Comparison of ENCODE assay signal across 18 cellular contexts in the genomic region with DNA sequence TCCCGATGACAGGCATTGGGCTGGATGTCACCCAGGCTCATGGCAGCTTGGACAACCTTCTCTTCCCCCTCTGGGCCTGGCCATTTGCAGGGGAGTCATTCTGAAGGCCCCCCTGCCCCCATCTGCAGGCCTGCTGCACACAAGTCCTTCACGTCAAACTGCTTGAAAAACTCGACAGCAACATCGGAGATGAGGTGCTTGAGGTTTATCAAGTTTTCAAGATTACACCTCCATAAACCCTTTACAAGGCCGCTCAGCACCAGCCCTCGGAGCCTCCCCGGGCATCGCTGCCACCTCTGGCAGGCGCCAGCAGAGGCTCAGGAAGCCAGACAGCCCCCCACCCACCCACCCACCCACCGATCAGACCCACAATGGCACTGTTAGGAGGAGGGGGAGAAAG.
DNase-seq lines count a peak whose midpoint lies in the region; ATAC-seq and TF ChIP-seq lines count a peak whose summit lies in the region.
"Had no signal": no experiment of that assay in that cellular context is flagged by ENCODE, and none has a peak within 500 bp of the region (broad histone marks: within the 10 kb centered on the region; RNA-seq: fewer than 3 reads in every experiment).

No MANE protein-coding gene starts in this region.

- H2BK120ac ChIP-seq in mesenchymal stem cell (ENCODE audit: low read depth, low read length): no peak overlapping the region

- TF ChIP-seq CTCF in brain (conservative IDR thresholded peaks at IDR 0.05): no peak
- TF ChIP-seq CTCF in transverse colon (IDR thresholded peaks at IDR 0.05): no peak
- TF ChIP-seq CTCF in Calu3 (IDR thresholded peaks at IDR 0.05; ENCODE audit: unreplicated experiment): no peak

- H3K9ac ChIP-seq in mesenchymal stem cell (ENCODE audit: low read length): peak overlapping the region; percentile 82

- no peak overlapping the region for H3K27ac ChIP-seq in mesenchymal stem cell (ENCODE audit: low read length, poor library complexity, severe bottlenecking)
- peak overlapping the region; percentile 76 to 86 (median 82) for H3K27ac ChIP-seq in transverse colon
- H3K27ac ChIP-seq: 22Rv1, SJSA1 had no signal

- no peak overlapping the region for H3K23ac ChIP-seq in mesenchymal stem cell (ENCODE audit: low read length in 2 of 2)

- H3K9me3 ChIP-seq in mesenchymal stem cell (ENCODE audit: control insufficient read depth, low read length): no peaks in the 10 kb centered on the region
- H3K9me3 ChIP-seq in transverse colon: no peaks in the 10 kb centered on the region
- H3K9me3 ChIP-seq: Caco-2, Peyer's patch, SJSA1 had no signal

- no peak for TF ChIP-seq EP300 in transverse colon (IDR thresholded peaks at IDR 0.05; ENCODE audit: low read depth)

- H3K27me3 Mint-ChIP-seq in brain (peaks cover 27% of the 10 kb centered on the region), Calu3 (ENCODE audit: unreplicated experiment) (peaks cover 35% of the 10 kb centered on the region)

- H3K4me1 ChIP-seq in mesenchymal stem cell (ENCODE audit: control insufficient read depth, insufficient read depth, low read depth, low read length) (peaks cover 4% of the 10 kb centered on the region), transverse colon (peaks cover 7 to 21% (median 12%) of the 10 kb centered on the region in 4 donors)
- H3K4me1 ChIP-seq: Caco-2, Peyer's patch, SJSA1 had no signal

- intact Hi-C loops in transverse colon (cut with DNase I; ENCODE audit: low total_unique reads) (loop anchor here (2.0 to 10.0 kb wide), 2 partner anchors 79 to 111 kb away; no protein-coding TSS in a partner anchor), Calu3 (cut with micrococcal nuclease; ENCODE audit: unreplicated experiment) (no loop called here)

- TF ChIP-seq POLR2A in transverse colon (IDR thresholded peaks at IDR 0.05): no peak

- H3K9me3 Mint-ChIP-seq in brain (no peaks in the 10 kb centered on the region), Calu3 (ENCODE audit: low read depth, unreplicated experiment) (no peaks in the 10 kb centered on the region)
- H3K9me3 Mint-ChIP-seq: CD4-positive, CD25-positive, alpha-beta regulatory T cell had no signal

- BruUV-seq in Calu3 (replicated peaks; lab: Mats Ljungman, UMichigan): no TSS peak

- peak overlapping the region in 4 of 5 experiments; percentile 54 to 79 (median 67) for H3K4me3 Mint-ChIP-seq in brain
- no peak overlapping the region for H3K4me3 Mint-ChIP-seq in Calu3 (ENCODE audit: low read depth, unreplicated experiment)
- H3K4me3 Mint-ChIP-seq: CD4-positive, CD25-positive, alpha-beta regulatory T cell had no signal

- CTCF ChIA-PET in Calu3 (lab: Charles Lee): no interaction called here

- no peak overlapping the region for H3K4ac ChIP-seq in mesenchymal stem cell (ENCODE audit: low read depth in 1 of 2, low read length in 2 of 2)

- H2BK5ac ChIP-seq in mesenchymal stem cell (ENCODE audit: low read depth, low read length, poor library complexity, severe bottlenecking): no peak overlapping the region

- no peaks in the 10 kb centered on the region for H3K36me3 ChIP-seq in mesenchymal stem cell (ENCODE audit: control insufficient read depth in 1 of 2, insufficient read depth in 2 of 2, low read depth in 1 of 2, low read length in 2 of 2)
- H3K36me3 ChIP-seq in transverse colon: no peaks in the 10 kb centered on the region
- H3K36me3 ChIP-seq: Peyer's patch, SJSA1 had no signal

- H3K27ac Mint-ChIP-seq in brain: peak overlapping the region; percentile 60 to 94 (median 88)
- H3K27ac Mint-ChIP-seq in Calu3 (ENCODE audit: unreplicated experiment): no peak overlapping the region
- H3K27ac Mint-ChIP-seq: CD4-positive, CD25-positive, alpha-beta regulatory T cell had no signal

- H3K36me3 Mint-ChIP-seq in brain (no peaks in the 10 kb centered on the region), Calu3 (ENCODE audit: insufficient read depth, unreplicated experiment) (no peaks in the 10 kb centered on the region)
- H3K36me3 Mint-ChIP-seq: CD4-positive, CD25-positive, alpha-beta regulatory T cell had no signal

- WGBS in mesenchymal stem cell: 91% methylated on average over 4 of the region's 10 CpGs
- 73% methylated on average over 9 of the region's 10 CpGs; no CpG with 5 or more reads in 1 of the 2 donors for WGBS in transverse colon (ENCODE audit: low coverage in 1 of 2), 2 donors

- H3K4me3 ChIP-seq in mesenchymal stem cell (ENCODE audit: insufficient read depth in 1 of 2, low read depth in 1 of 2, low read length in 2 of 2) (no peak overlapping the region), transverse colon (no peak overlapping the region)
- H3K4me3 ChIP-seq: SJSA1 had no signal

- no peak overlapping the region for H2AK5ac ChIP-seq in mesenchymal stem cell (ENCODE audit: low read length, severe bottlenecking)

- no peak overlapping the region for H2BK15ac ChIP-seq in mesenchymal stem cell (ENCODE audit: low read depth, poor library complexity, severe bottlenecking)

- H4K91ac ChIP-seq in mesenchymal stem cell (ENCODE audit: low read length): no peak overlapping the region

- H3K27me3 ChIP-seq in mesenchymal stem cell (ENCODE audit: control insufficient read depth in 1 of 2, insufficient read depth in 1 of 2, low read length in 2 of 2) (peaks cover 0 to 11% of the 10 kb centered on the region in 2 experiments), transverse colon (no peaks in the 10 kb centered on the region)
- H3K27me3 ChIP-seq: Peyer's patch, SJSA1 had no signal

- H2AFZ ChIP-seq in mesenchymal stem cell (ENCODE audit: low read depth, low read length): no peak overlapping the region

- H3K4me2 ChIP-seq in mesenchymal stem cell (ENCODE audit: low read length, poor library complexity, severe bottlenecking): no peak overlapping the region

- in situ Hi-C loops in transverse colon (cut with MboI; ENCODE audit: low pct_ligation_motif_present in 1 of 4, low pct_unique_long_range_greater_than_20kb in 1 of 4, low sequenced_read_pairs in 3 of 4): no loop called here

- peaks cover 28% of the 10 kb centered on the region for H3K4me1 Mint-ChIP-seq in brain
- no peaks in the 10 kb centered on the region for H3K4me1 Mint-ChIP-seq in Calu3 (ENCODE audit: low read depth, unreplicated experiment)
- H3K4me1 Mint-ChIP-seq: CD4-positive, CD25-positive, alpha-beta regulatory T cell had no signal

- no peak overlapping the region for H3K14ac ChIP-seq in mesenchymal stem cell (ENCODE audit: low read length in 2 of 2)

- H3K18ac ChIP-seq in mesenchymal stem cell (ENCODE audit: low read depth in 1 of 2, low read length in 2 of 2): no peak overlapping the region

- ATAC-seq in GM21723 (IDR thresholded peaks at IDR 0.05; ENCODE audit: unreplicated experiment): no peak
- ATAC-seq: HepG2 had no signal

- no peaks in the 10 kb centered on the region for H3K79me1 ChIP-seq in mesenchymal stem cell (replicated peaks; ENCODE audit: low read length, poor library complexity, severe bottlenecking)

- DNase-seq in DMS79 treated with DMSO at 0.1 percent for 48 hours (lab: John Stamatoyannopoulos, UW) (peak; percentile 21), DMS79 (lab: John Stamatoyannopoulos, UW) (no peak), mesenchymal stem cell (no peak), transverse colon (no peak), Calu3 (no peak), NCI-H2081 treated with DMSO at 0.1 percent for 48 hours (lab: John Stamatoyannopoulos, UW) (no peak)
- DNase-seq: Caco-2; CD4-positive, CD25-positive, alpha-beta regulatory T cell; KG1; MV-4-11; NCI-H187 treated with DMSO at 0.1 percent for 48 hours; NK-92 treated with Interleukin-12 subunit alpha and Interleukin-12 subunit beta, amount 100 ng/mL, for 24 hours had no signal

- no peak overlapping the region for H4K8ac ChIP-seq in mesenchymal stem cell (ENCODE audit: low read length)

- no peak overlapping the region for H2BK12ac ChIP-seq in mesenchymal stem cell (ENCODE audit: low read length in 2 of 2)
